Comparison of ENCODE assay signal across 15 cellular contexts in the genomic region with DNA sequence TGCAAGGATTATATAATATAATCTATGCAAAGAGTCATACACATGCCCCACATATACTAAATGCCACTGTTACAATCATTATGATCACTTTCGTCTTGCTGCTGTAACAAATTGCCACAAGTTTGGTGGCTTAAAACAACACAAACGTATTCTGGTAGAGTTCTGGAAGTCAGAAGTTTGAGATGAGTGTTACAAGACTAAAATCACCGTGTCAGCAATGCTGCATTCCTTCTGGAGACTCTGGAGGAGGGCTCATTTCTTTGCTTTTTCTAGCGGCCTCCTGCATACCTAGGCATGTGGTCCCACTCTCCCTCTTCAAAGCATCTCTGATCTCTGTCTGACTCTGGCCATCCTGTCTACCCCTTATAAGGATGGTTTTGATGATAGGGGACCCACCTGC. TPM values are rescaled to one million over a fixed set of nuclear protein-coding genes. Genes with fewer than 3 reads are reported as not detected.
A peak's percentile ranks its signal among the peaks of the same experiment; 100 is the strongest.
DNase-seq lines count a peak whose midpoint lies in the region; ATAC-seq and TF ChIP-seq lines count a peak whose summit lies in the region.
"Had no signal": no experiment of that assay in that cellular context is flagged by ENCODE, and none has a peak within 500 bp of the region (broad histone marks: within the 10 kb centered on the region; RNA-seq: fewer than 3 reads in every experiment).

No MANE protein-coding gene starts in this region.

- ATAC-seq in T-helper 17 cell (no peak), GM21528 (IDR thresholded peaks at IDR 0.05; ENCODE audit: low FRiP score, unreplicated experiment) (no peak)

- H3K4me1 Mint-ChIP-seq in activated naive CD4-positive, alpha-beta T cell treated with anti-CD3 and anti-CD28 coated beads, Interleukin-2, amount 50 U/mL, for 24 hours: peaks cover 39% of the 10 kb centered on the region
- peaks cover 38% of the 10 kb centered on the region for H3K4me1 Mint-ChIP-seq in T-helper 17 cell
- H3K4me1 Mint-ChIP-seq in type B pancreatic cell (ENCODE audit: unreplicated experiment): peaks cover 13% of the 10 kb centered on the region

- H3K4me2 ChIP-seq in hepatocyte: peak overlapping the region; percentile 73

- TF ChIP-seq CTCF in hepatocyte (IDR thresholded peaks at IDR 0.05; ENCODE audit: poor library complexity) (no peak), type B pancreatic cell (conservative IDR thresholded peaks at IDR 0.05) (no peak)

- H4K20me1 ChIP-seq in hepatocyte (ENCODE audit: insufficient read depth, poor library complexity, severe bottlenecking): no peaks in the 10 kb centered on the region

- no peaks in the 10 kb centered on the region for H3K36me3 ChIP-seq in hepatocyte (replicated peaks; ENCODE audit: insufficient read depth, low read depth)
- H3K36me3 ChIP-seq: uterus had no signal

- H2AFZ ChIP-seq in hepatocyte: no peak overlapping the region

- WGBS in hepatocyte (ENCODE audit: low lambda C conversion rate, missing lambda C conversion rate): 83% methylated on average over 4 of the region's 4 CpGs

- H3K4me3 Mint-ChIP-seq in activated naive CD4-positive, alpha-beta T cell treated with anti-CD3 and anti-CD28 coated beads, Interleukin-2, amount 50 U/mL, for 24 hours: peak overlapping the region; percentile 99
- H3K4me3 Mint-ChIP-seq in T-helper 17 cell (peak overlapping the region; percentile 96), type B pancreatic cell (peak overlapping the region; percentile 99)

- peaks cover 31% of the 10 kb centered on the region for H3K79me2 ChIP-seq in hepatocyte

- H3K27me3 ChIP-seq in hepatocyte: no peaks in the 10 kb centered on the region
- H3K27me3 ChIP-seq: uterus had no signal

- no peaks in the 10 kb centered on the region for H3K27me3 Mint-ChIP-seq in activated naive CD4-positive, alpha-beta T cell treated with anti-CD3 and anti-CD28 coated beads, Interleukin-2, amount 50 U/mL, for 24 hours
- no peaks in the 10 kb centered on the region for H3K27me3 Mint-ChIP-seq in T-helper 17 cell
- peaks cover 33% of the 10 kb centered on the region for H3K27me3 Mint-ChIP-seq in type B pancreatic cell

- peaks cover 39% of the 10 kb centered on the region for H3K4me1 ChIP-seq in hepatocyte (ENCODE audit: insufficient read depth)

- peak overlapping the region; percentile 85 for H3K27ac ChIP-seq in hepatocyte

- H3K9me3 ChIP-seq in T-helper 17 cell (ENCODE audit: control insufficient read depth, low read length, poor library complexity, severe bottlenecking): no peaks in the 10 kb centered on the region
- H3K9me3 ChIP-seq in hepatocyte (ENCODE audit: low read depth): no peaks in the 10 kb centered on the region
- H3K9me3 ChIP-seq: uterus had no signal

- H3K27ac Mint-ChIP-seq in activated naive CD4-positive, alpha-beta T cell treated with anti-CD3 and anti-CD28 coated beads, Interleukin-2, amount 50 U/mL, for 24 hours: peak overlapping the region; percentile 95
- H3K27ac Mint-ChIP-seq in T-helper 17 cell: peak overlapping the region; percentile 99
- H3K27ac Mint-ChIP-seq in type B pancreatic cell: peak overlapping the region; percentile 96

- H3K9me3 Mint-ChIP-seq in activated naive CD4-positive, alpha-beta T cell treated with anti-CD3 and anti-CD28 coated beads, Interleukin-2, amount 50 U/mL, for 24 hours: peaks cover 4% of the 10 kb centered on the region
- no peaks in the 10 kb centered on the region for H3K9me3 Mint-ChIP-seq in type B pancreatic cell

- H3K9me2 ChIP-seq in hepatocyte (replicated peaks; ENCODE audit: insufficient read depth): no peaks in the 10 kb centered on the region

- DNase-seq in activated naive CD4-positive, alpha-beta T cell treated with Interleukin-2 at 50 U/mL for 16 hours: no peak
- no peak for DNase-seq in T-helper 17 cell
- no peak for DNase-seq in hepatocyte (ENCODE audit: low spot score)
- no peak for DNase-seq in type B pancreatic cell (ENCODE audit: extremely low spot score, unreplicated experiment)
- no peak for DNase-seq in NCI-H2081 (lab: John Stamatoyannopoulos, UW)
- DNase-seq in NCI-H2029 treated with DMSO at 0.1 percent for 48 hours (lab: John Stamatoyannopoulos, UW): no peak
- DNase-seq: AML-193, kidney glomerular epithelial cell, NCI-H446, small intestine, uterus, WERI-Rb-1 had no signal

- H3K36me3 Mint-ChIP-seq in activated naive CD4-positive, alpha-beta T cell treated with anti-CD3 and anti-CD28 coated beads, Interleukin-2, amount 50 U/mL, for 24 hours: peaks cover 2% of the 10 kb centered on the region
- H3K36me3 Mint-ChIP-seq in T-helper 17 cell (ENCODE audit: low read depth) (no peaks in the 10 kb centered on the region), type B pancreatic cell (peaks cover 5% of the 10 kb centered on the region)

- no peak overlapping the region for H3K4me3 ChIP-seq in hepatocyte

RNA-seq across cellular contexts. Expression of a gene that starts 1.4 kb away (rescaled TPM):
- total RNA-seq in T-helper 17 cell (10 to 100 TPM; 26.9 to 55.9 TPM), hepatocyte (23.6 and 25.8 TPM in 2 replicates), type B pancreatic cell (ENCODE audit: low replicate concordance) (20.7 and 23.2 TPM in 2 replicates)
- 18.6 and 21.9 TPM in 2 replicates for polyA plus RNA-seq in hepatocyte

RNA-seq across cellular contexts. Expression of a gene that starts 24.7 kb away (rescaled TPM):
- under 1 TPM; 0.12 to 0.42 TPM for total RNA-seq in T-helper 17 cell
- 0.07 TPM in 1 of 2 replicates, not detected in the other for total RNA-seq in hepatocyte
- polyA plus RNA-seq in hepatocyte: 0.10 TPM in 1 of 2 replicates, not detected in the other
- total RNA-seq in type B pancreatic cell (ENCODE audit: low replicate concordance): 0.12 and 0.24 TPM in 2 replicates
- total RNA-seq: fibroblast of villous mesenchyme had no signal
